1 cellular context compared by ENCODE assay signal in the genomic region with DNA sequence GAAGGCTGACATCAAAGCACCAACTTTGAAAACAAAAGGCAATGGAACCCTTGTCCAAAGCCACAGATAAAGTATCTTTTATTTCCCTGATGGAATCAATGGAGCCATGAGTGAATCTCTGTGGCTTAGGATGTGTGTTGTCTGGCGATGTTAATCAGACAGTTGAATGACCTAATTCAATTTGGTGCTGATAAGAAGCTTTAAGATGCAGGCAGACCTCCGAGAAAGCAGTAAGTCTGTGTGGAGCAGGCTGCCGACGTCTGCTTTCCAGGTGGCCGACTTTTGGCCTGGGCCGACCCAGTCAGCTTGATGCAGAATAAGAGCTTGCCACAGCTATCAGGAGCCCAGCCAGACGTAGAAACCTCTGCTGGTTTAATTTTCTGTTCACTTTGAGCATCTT.
TF ChIP-seq lines count a peak whose summit lies in the region.

No MANE protein-coding gene starts in this region.

TF ChIP-seq in SK-N-SH, 30 proteins besides CTCF, POLR2A, EP300 and RAD21 (continued from another document):
- TF ChIP-seq, protein P1, sequence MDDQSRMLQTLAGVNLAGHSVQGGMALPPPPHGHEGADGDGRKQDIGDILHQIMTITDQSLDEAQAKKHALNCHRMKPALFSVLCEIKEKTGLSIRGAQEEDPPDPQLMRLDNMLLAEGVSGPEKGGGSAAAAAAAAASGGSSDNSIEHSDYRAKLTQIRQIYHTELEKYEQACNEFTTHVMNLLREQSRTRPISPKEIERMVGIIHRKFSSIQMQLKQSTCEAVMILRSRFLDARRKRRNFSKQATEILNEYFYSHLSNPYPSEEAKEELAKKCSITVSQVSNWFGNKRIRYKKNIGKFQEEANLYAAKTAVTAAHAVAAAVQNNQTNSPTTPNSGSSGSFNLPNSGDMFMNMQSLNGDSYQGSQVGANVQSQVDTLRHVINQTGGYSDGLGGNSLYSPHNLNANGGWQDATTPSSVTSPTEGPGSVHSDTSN (IDR thresholded peaks at IDR 0.05): no peak
- TF ChIP-seq NFIC (IDR thresholded peaks at IDR 0.05; ENCODE audit: borderline replicate concordance) (no peak), RCOR1 (IDR thresholded peaks at IDR 0.05; ENCODE audit: low read length) (peak; percentile 83; the same call in 1 of the 2 replicates), FOSL2 (IDR thresholded peaks at IDR 0.05; ENCODE audit: borderline replicate concordance, low read depth) (no peak), EZH2phosphoT487 (IDR thresholded peaks at IDR 0.05; ENCODE audit: borderline replicate concordance, low read depth) (no peak), POLR2AphosphoS5 (IDR thresholded peaks at IDR 0.05; ENCODE audit: low read depth, low read length) (0 out of 2 replicates have a peak, but pooled peaks have one; percentile 23), FOXJ3 (CRISPR knock-in tag; IDR thresholded peaks at IDR 0.05) (peak; percentile 83; the same call in 1 of the 2 replicates), MEF2A (IDR thresholded peaks at IDR 0.05; ENCODE audit: borderline replicate concordance, low read depth) (no peak), RXRA (IDR thresholded peaks at IDR 0.05; ENCODE audit: borderline replicate concordance, low read depth) (no peak), YY1 (IDR thresholded peaks at IDR 0.05; ENCODE audit: low read depth) (no peak), JUND (IDR thresholded peaks at IDR 0.05) (no peak), TEAD4 (IDR thresholded peaks at IDR 0.05; ENCODE audit: borderline replicate concordance, insufficient read depth) (no peak), SMC3 (IDR thresholded peaks at IDR 0.05; ENCODE audit: low read depth, low read length) (no peak), TCF12 (IDR thresholded peaks at IDR 0.05) (peak; percentile 25; the same call in 1 of the 2 replicates), GATA2 (CRISPR knock-in tag; IDR thresholded peaks at IDR 0.05) (peak; percentile 93), RFX5 (IDR thresholded peaks at IDR 0.05; ENCODE audit: low read length) (no peak), TAF1 (IDR thresholded peaks at IDR 0.05; ENCODE audit: borderline replicate concordance, low read depth, low read length) (no peak), SIN3A (IDR thresholded peaks at IDR 0.05; ENCODE audit: borderline replicate concordance, low read depth, low read length) (no peak), GABPA (IDR thresholded peaks at IDR 0.05; ENCODE audit: low read depth) (no peak), CHD2 (IDR thresholded peaks at IDR 0.05; ENCODE audit: low read length, partially characterized antibody) (peak; percentile 11)
- TF ChIP-seq, protein P2, sequence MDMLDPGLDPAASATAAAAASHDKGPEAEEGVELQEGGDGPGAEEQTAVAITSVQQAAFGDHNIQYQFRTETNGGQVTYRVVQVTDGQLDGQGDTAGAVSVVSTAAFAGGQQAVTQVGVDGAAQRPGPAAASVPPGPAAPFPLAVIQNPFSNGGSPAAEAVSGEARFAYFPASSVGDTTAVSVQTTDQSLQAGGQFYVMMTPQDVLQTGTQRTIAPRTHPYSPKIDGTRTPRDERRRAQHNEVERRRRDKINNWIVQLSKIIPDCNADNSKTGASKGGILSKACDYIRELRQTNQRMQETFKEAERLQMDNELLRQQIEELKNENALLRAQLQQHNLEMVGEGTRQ (IDR thresholded peaks at IDR 0.05; ENCODE audit: borderline replicate concordance, low read depth, low read length): no peak
- TF ChIP-seq, protein P3, sequence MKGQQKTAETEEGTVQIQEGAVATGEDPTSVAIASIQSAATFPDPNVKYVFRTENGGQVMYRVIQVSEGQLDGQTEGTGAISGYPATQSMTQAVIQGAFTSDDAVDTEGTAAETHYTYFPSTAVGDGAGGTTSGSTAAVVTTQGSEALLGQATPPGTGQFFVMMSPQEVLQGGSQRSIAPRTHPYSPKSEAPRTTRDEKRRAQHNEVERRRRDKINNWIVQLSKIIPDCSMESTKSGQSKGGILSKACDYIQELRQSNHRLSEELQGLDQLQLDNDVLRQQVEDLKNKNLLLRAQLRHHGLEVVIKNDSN (IDR thresholded peaks at IDR 0.05; ENCODE audit: borderline replicate concordance, low read depth): no peak
- TF ChIP-seq, protein P4, sequence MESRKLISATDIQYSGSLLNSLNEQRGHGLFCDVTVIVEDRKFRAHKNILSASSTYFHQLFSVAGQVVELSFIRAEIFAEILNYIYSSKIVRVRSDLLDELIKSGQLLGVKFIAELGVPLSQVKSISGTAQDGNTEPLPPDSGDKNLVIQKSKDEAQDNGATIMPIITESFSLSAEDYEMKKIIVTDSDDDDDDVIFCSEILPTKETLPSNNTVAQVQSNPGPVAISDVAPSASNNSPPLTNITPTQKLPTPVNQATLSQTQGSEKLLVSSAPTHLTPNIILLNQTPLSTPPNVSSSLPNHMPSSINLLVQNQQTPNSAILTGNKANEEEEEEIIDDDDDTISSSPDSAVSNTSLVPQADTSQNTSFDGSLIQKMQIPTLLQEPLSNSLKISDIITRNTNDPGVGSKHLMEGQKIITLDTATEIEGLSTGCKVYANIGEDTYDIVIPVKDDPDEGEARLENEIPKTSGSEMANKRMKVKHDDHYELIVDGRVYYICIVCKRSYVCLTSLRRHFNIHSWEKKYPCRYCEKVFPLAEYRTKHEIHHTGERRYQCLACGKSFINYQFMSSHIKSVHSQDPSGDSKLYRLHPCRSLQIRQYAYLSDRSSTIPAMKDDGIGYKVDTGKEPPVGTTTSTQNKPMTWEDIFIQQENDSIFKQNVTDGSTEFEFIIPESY (IDR thresholded peaks at IDR 0.05; ENCODE audit: borderline replicate concordance, low read depth): no peak
- TF ChIP-seq, protein P5, sequence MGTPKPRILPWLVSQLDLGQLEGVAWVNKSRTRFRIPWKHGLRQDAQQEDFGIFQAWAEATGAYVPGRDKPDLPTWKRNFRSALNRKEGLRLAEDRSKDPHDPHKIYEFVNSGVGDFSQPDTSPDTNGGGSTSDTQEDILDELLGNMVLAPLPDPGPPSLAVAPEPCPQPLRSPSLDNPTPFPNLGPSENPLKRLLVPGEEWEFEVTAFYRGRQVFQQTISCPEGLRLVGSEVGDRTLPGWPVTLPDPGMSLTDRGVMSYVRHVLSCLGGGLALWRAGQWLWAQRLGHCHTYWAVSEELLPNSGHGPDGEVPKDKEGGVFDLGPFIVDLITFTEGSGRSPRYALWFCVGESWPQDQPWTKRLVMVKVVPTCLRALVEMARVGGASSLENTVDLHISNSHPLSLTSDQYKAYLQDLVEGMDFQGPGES (IDR thresholded peaks at IDR 0.05; ENCODE audit: low read depth, low read length): no peak
- TF ChIP-seq, protein P6, sequence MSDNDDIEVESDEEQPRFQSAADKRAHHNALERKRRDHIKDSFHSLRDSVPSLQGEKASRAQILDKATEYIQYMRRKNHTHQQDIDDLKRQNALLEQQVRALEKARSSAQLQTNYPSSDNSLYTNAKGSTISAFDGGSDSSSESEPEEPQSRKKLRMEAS (IDR thresholded peaks at IDR 0.05; ENCODE audit: low read depth): no peak
TF ChIP-seq in SK-N-SH: peak in this region for 6.
